In the genomic region with DNA sequence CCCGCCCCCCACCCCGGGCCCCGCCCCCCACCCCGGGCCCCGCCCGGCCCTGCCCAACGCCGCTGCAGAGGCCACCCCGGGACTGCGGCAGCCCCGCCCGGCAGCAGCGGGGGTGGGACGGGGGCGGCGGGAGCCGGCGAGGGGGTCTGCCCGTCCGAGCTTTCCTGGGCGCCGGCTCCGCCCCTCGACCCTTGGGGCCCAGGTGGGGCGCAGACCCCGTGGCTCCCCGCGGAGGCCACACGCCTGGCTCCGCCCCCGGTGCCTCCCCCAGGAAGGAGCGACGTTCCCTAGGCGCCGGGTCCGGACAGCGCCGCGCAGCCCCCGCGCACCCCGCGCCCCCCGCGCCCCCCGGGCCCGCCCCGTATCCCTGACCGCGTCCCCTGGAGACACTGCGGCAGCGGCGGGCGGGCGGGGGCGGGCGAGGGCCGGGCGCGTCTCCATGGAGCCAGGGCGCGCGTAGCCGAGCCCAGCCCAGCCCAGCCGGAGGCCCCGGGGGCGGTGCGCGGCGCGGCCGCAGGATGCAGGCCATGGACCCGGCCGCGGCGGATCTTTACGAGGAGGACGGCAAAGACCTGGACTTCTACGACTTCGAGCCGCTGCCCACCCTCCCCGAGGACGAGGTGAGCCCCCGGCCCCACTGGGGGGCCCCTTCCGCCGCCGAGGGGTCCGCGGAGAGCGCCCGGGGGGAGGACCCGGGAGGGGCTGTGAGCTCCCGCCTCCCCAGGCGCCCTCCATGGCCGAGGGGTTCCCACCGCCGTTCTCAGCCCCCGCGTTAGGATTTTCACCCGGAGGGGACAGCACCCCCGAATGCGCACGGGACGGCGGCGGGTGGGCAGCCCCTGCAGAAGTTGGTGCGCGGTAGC, we compare ENCODE assay signal across 8 cellular contexts. TPM values are rescaled to one million over a fixed set of nuclear protein-coding genes. Genes with fewer than 3 reads are reported as not detected.
DNase-seq lines count a peak whose midpoint lies in the region; ATAC-seq, FAIRE-seq and TF ChIP-seq lines count a peak whose summit lies in the region.

Gene KNDC1 (plus strand): TSS at position 270 of the 863 bp plus-strand sequence. CDS start 249 bp downstream, at position 519.

- ATAC-seq in GM19324 (IDR thresholded peaks at IDR 0.05; ENCODE audit: low FRiP score, unreplicated experiment) (no peak), GM18511 (IDR thresholded peaks at IDR 0.05; ENCODE audit: unreplicated experiment) (no peak)

- no peaks in the 10 kb centered on the region for H3K36me3 ChIP-seq in cardiac muscle cell

- CTCF ChIA-PET in activated CD4-positive, alpha-beta memory T cell treated with anti-CD3 and anti-CD28 coated beads for 36 hours (lab: Charles Lee), result interaction anchor here (1.3 kb wide), 1 partner anchor 17 kb away, joined by 6 read pairs; no protein-coding TSS in a partner anchor

- H3K27me3 Mint-ChIP-seq in activated CD4-positive, alpha-beta memory T cell treated with anti-CD3 and anti-CD28 coated beads for 36 hours, result peaks cover 5% of the 10 kb centered on the region

- H3K36me3 Mint-ChIP-seq in activated CD4-positive, alpha-beta memory T cell treated with anti-CD3 and anti-CD28 coated beads for 36 hours, result no peaks in the 10 kb centered on the region

- no peak for FAIRE-seq in GM12891 (lab: Jason Lieb, UNC)

- peak within 1 kb of the TSS; percentile 63 for H3K4me3 ChIP-seq in cardiac muscle cell

- no peak within 1 kb of the TSS for H3K27ac Mint-ChIP-seq in activated CD4-positive, alpha-beta memory T cell treated with anti-CD3 and anti-CD28 coated beads for 36 hours

- H3K4me1 Mint-ChIP-seq in activated CD4-positive, alpha-beta memory T cell treated with anti-CD3 and anti-CD28 coated beads for 36 hours (ENCODE audit: low read depth), result no peaks in the 10 kb centered on the region

- intact Hi-C loops in activated CD4-positive, alpha-beta memory T cell treated with anti-CD3 and anti-CD28 coated beads for 36 hours (cut with micrococcal nuclease), result no loop called here
- intact Hi-C loops in posterior vena cava (cut with DNase I), result loop anchor here in 1 of 2 donors (5.0 kb wide), 1 partner anchor 508 kb away; no protein-coding TSS in a partner anchor

- H3K9me3 Mint-ChIP-seq in activated CD4-positive, alpha-beta memory T cell treated with anti-CD3 and anti-CD28 coated beads for 36 hours, result no peaks in the 10 kb centered on the region

- H3K27ac ChIP-seq in cardiac muscle cell, result peak within 1 kb of the TSS; percentile 49

- POLR2A ChIA-PET in activated CD4-positive, alpha-beta memory T cell treated with anti-CD3 and anti-CD28 coated beads for 36 hours (lab: Charles Lee), result no interaction called here

- peaks cover 8% of the 10 kb centered on the region for H3K4me1 ChIP-seq in cardiac muscle cell (ENCODE audit: low read depth)

- no peaks in the 10 kb centered on the region for H3K9me3 ChIP-seq in cardiac muscle cell (ENCODE audit: low read depth)

- no peak for TF ChIP-seq POLR2A in GM12891 (IDR thresholded peaks at IDR 0.05; ENCODE audit: low read depth, low read length)

- H3K27me3 ChIP-seq in cardiac muscle cell, result no peaks in the 10 kb centered on the region

- DNase-seq in NCI-H345 (lab: John Stamatoyannopoulos, UW) (peak; percentile 24), NCI-H345 treated with DMSO at 0.1 percent for 48 hours (lab: John Stamatoyannopoulos, UW; ENCODE audit: unreplicated experiment) (no peak), cardiac muscle cell (ENCODE audit: low read depth in 1 of 2, low spot score in 1 of 2) (peak; percentile 44 to 84), posterior vena cava (ENCODE audit: low spot score) (peak; percentile 79), GM12891 (ENCODE audit: insufficient read length, low spot score) (no peak)
- peak; percentile 41 for DNase-seq in activated CD4-positive, alpha-beta memory T cell treated with anti-CD3 and anti-CD28 coated beads for 36 hours

- TF ChIP-seq CTCF in cardiac muscle cell (IDR thresholded peaks at IDR 0.05; ENCODE audit: low read depth, low read length), result no peak

- H3K4me3 Mint-ChIP-seq in activated CD4-positive, alpha-beta memory T cell treated with anti-CD3 and anti-CD28 coated beads for 36 hours, result peak within 1 kb of the TSS; percentile 20

TF ChIP-seq in GM12891, 5 proteins besides CTCF, POLR2A, EP300 and RAD21:
- TF ChIP-seq PAX5 (IDR thresholded peaks at IDR 0.05; ENCODE audit: insufficient read depth, low read length, severe bottlenecking), result no peak
- TF ChIP-seq TAF1 (IDR thresholded peaks at IDR 0.05; ENCODE audit: low read depth, low read length), result no peak
- no peak for TF ChIP-seq SPI1 (IDR thresholded peaks at IDR 0.05; ENCODE audit: low read depth, low read length)
- no peak for TF ChIP-seq POLR2AphosphoS5 (IDR thresholded peaks at IDR 0.05; ENCODE audit: low read depth, low read length)
- no peak for TF ChIP-seq POU2F2 (IDR thresholded peaks at IDR 0.05; ENCODE audit: low read depth, low read length)

RNA-seq across cellular contexts. Expression of gene KNDC1, which starts in this region (rescaled TPM):
- total RNA-seq in activated CD4-positive, alpha-beta memory T cell treated with anti-CD3 and anti-CD28 coated beads for 36 hours, result under 1 TPM; 0.17 to 0.70 TPM
- total RNA-seq in cardiac muscle cell (14.4 and 33.9 TPM in 2 replicates), posterior vena cava (under 1 TPM; 0.33 to 0.37 TPM)
- 10.8 and 12.4 TPM in 2 replicates for polyA plus RNA-seq in cardiac muscle cell
- not detected for polyA plus RNA-seq in GM12891 (2012; ENCODE audit: low read depth, missing spikeins)

Comparison
In these comparisons a context has a peak if more than half of its experiments do, and no peak if none do; other contexts are left out.
1. DNase-seq: peak in NCI-H345 (single experiment) and cardiac muscle cell (2 of 2); none in NCI-H345 treated with DMSO at 0.1 percent for 48 hours (single experiment) and GM12891 (single experiment).
2. Peak in DNase-seq in activated CD4-positive, alpha-beta memory T cell treated with anti-CD3 and anti-CD28 coated beads for 36 hours; RNA of the gene not detected or under 1 TPM.
3. Peak in DNase-seq in posterior vena cava; RNA of the gene not detected or under 1 TPM.